ENCODE assay signal across 2 cellular contexts in the genomic region with DNA sequence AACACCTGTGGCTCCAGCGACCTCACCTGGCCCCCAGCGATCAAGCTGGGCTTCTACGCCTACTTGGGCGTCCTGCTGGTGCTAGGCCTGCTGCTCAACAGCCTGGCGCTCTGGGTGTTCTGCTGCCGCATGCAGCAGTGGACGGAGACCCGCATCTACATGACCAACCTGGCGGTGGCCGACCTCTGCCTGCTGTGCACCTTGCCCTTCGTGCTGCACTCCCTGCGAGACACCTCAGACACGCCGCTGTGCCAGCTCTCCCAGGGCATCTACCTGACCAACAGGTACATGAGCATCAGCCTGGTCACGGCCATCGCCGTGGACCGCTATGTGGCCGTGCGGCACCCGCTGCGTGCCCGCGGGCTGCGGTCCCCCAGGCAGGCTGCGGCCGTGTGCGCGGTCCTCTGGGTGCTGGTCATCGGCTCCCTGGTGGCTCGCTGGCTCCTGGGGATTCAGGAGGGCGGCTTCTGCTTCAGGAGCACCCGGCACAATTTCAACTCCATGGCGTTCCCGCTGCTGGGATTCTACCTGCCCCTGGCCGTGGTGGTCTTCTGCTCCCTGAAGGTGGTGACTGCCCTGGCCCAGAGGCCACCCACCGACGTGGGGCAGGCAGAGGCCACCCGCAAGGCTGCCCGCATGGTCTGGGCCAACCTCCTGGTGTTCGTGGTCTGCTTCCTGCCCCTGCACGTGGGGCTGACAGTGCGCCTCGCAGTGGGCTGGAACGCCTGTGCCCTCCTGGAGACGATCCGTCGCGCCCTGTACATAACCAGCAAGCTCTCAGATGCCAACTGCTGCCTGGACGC.
TF ChIP-seq lines count a peak whose summit lies in the region.

No MANE protein-coding gene starts in this region.

TF ChIP-seq in SK-N-SH, 30 proteins besides CTCF, POLR2A, EP300 and RAD21 (continued from another document):
- TF ChIP-seq, protein P1, sequence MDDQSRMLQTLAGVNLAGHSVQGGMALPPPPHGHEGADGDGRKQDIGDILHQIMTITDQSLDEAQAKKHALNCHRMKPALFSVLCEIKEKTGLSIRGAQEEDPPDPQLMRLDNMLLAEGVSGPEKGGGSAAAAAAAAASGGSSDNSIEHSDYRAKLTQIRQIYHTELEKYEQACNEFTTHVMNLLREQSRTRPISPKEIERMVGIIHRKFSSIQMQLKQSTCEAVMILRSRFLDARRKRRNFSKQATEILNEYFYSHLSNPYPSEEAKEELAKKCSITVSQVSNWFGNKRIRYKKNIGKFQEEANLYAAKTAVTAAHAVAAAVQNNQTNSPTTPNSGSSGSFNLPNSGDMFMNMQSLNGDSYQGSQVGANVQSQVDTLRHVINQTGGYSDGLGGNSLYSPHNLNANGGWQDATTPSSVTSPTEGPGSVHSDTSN (IDR thresholded peaks at IDR 0.05): no peak
- TF ChIP-seq, protein P2, sequence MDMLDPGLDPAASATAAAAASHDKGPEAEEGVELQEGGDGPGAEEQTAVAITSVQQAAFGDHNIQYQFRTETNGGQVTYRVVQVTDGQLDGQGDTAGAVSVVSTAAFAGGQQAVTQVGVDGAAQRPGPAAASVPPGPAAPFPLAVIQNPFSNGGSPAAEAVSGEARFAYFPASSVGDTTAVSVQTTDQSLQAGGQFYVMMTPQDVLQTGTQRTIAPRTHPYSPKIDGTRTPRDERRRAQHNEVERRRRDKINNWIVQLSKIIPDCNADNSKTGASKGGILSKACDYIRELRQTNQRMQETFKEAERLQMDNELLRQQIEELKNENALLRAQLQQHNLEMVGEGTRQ (IDR thresholded peaks at IDR 0.05; ENCODE audit: borderline replicate concordance, low read depth, low read length): no peak
- no peak for TF ChIP-seq CHD2 (IDR thresholded peaks at IDR 0.05; ENCODE audit: low read length, partially characterized antibody)
- no peak for TF ChIP-seq RCOR1 (IDR thresholded peaks at IDR 0.05; ENCODE audit: low read length)
- no peak for TF ChIP-seq USF1 (IDR thresholded peaks at IDR 0.05; ENCODE audit: borderline replicate concordance, low read depth)
- no peak for TF ChIP-seq TCF12 (IDR thresholded peaks at IDR 0.05)
- TF ChIP-seq TAF1 (IDR thresholded peaks at IDR 0.05; ENCODE audit: borderline replicate concordance, low read depth, low read length): no peak
- no peak for TF ChIP-seq FOXM1 (IDR thresholded peaks at IDR 0.05; ENCODE audit: low read depth)
- no peak for TF ChIP-seq RXRA (IDR thresholded peaks at IDR 0.05; ENCODE audit: borderline replicate concordance, low read depth)
- no peak for TF ChIP-seq POLR2AphosphoS5 (IDR thresholded peaks at IDR 0.05; ENCODE audit: low read depth, low read length)
- TF ChIP-seq FOSL2 (IDR thresholded peaks at IDR 0.05; ENCODE audit: borderline replicate concordance, low read depth): no peak
- no peak for TF ChIP-seq TEAD4 (IDR thresholded peaks at IDR 0.05; ENCODE audit: borderline replicate concordance, insufficient read depth)
- TF ChIP-seq EZH2phosphoT487 (IDR thresholded peaks at IDR 0.05; ENCODE audit: borderline replicate concordance, low read depth): no peak
- TF ChIP-seq REST (IDR thresholded peaks at IDR 0.05; ENCODE audit: low read depth, low read length): no peak
- no peak for TF ChIP-seq NRF1 (IDR thresholded peaks at IDR 0.05; ENCODE audit: low read depth, low read length)

TF ChIP-seq in SK-N-SH treated with all-trans-retinoic acid at 6 μM for 48 hours, 23 proteins besides CTCF, POLR2A, EP300 and RAD21 (continued from another document):
- TF ChIP-seq CREB5 (CRISPR knock-in tag; IDR thresholded peaks at IDR 0.05; ENCODE audit: low read depth): no peak
- TF ChIP-seq, protein P3, sequence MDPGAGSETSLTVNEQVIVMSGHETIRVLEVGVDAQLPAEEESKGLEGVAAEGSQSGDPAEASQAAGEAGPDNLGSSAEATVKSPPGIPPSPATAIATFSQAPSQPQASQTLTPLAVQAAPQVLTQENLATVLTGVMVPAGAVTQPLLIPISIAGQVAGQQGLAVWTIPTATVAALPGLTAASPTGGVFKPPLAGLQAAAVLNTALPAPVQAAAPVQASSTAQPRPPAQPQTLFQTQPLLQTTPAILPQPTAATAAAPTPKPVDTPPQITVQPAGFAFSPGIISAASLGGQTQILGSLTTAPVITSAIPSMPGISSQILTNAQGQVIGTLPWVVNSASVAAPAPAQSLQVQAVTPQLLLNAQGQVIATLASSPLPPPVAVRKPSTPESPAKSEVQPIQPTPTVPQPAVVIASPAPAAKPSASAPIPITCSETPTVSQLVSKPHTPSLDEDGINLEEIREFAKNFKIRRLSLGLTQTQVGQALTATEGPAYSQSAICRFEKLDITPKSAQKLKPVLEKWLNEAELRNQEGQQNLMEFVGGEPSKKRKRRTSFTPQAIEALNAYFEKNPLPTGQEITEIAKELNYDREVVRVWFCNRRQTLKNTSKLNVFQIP (CRISPR knock-in tag; IDR thresholded peaks at IDR 0.05; ENCODE audit: borderline replicate concordance, low read depth): no peak
- TF ChIP-seq CSDC2 (CRISPR knock-in tag; IDR thresholded peaks at IDR 0.05): no peak
- TF ChIP-seq TCF4 (CRISPR knock-in tag; IDR thresholded peaks at IDR 0.05; ENCODE audit: borderline replicate concordance): no peak
- TF ChIP-seq ESRRG (CRISPR knock-in tag; IDR thresholded peaks at IDR 0.05): no peak
- TF ChIP-seq ISL1 (CRISPR knock-in tag; IDR thresholded peaks at IDR 0.05): no peak
